ENCODE assay signal across 14 cellular contexts in genomic region chr3:5071061-5071460, GRCh38. TPM values are rescaled to one million over a fixed set of nuclear protein-coding genes. Genes with fewer than 3 reads are reported as not detected.
DNase-seq lines count a peak whose midpoint lies in the region; TF ChIP-seq lines count a peak whose summit lies in the region.
"Had no signal": no experiment of that assay in that cellular context is flagged by ENCODE, and none has a peak within 500 bp of the region (broad histone marks: within the 10 kb centered on the region; RNA-seq: fewer than 3 reads in every experiment).

No MANE protein-coding gene starts in this region.

- H3K4me3 Mint-ChIP-seq in chondrocyte (ENCODE audit: unreplicated experiment) = no peak overlapping the region
- H3K4me3 Mint-ChIP-seq: CD4-positive, alpha-beta T cell had no signal

- H3K9me3 Mint-ChIP-seq in chondrocyte (ENCODE audit: low read depth) = no peaks in the 10 kb centered on the region
- H3K9me3 Mint-ChIP-seq: CD4-positive, alpha-beta T cell had no signal

- peak; percentile 32 for TF ChIP-seq CTCF in chondrocyte (IDR thresholded peaks at IDR 0.05)

- no peak overlapping the region for H3K27ac Mint-ChIP-seq in chondrocyte (ENCODE audit: unreplicated experiment)
- H3K27ac Mint-ChIP-seq: CD4-positive, alpha-beta T cell had no signal

- H3K27me3 Mint-ChIP-seq in chondrocyte (ENCODE audit: low read depth) = peaks cover 10% of the 10 kb centered on the region
- H3K27me3 Mint-ChIP-seq: CD4-positive, alpha-beta T cell had no signal

- no peaks in the 10 kb centered on the region for H3K36me3 Mint-ChIP-seq in chondrocyte (ENCODE audit: low read depth)

- DNase-seq in AG20443 (ENCODE audit: low spot score) = peak; percentile 68
- peak; percentile 58 for DNase-seq in MV-4-11 (lab: John Stamatoyannopoulos, UW)
- DNase-seq in chondrocyte (ENCODE audit: low spot score) = no peak
- peak; percentile 36 for DNase-seq in middle frontal gyrus (ENCODE audit: extremely low spot score, low spot score)
- DNase-seq in stimulated activated CD8-positive, alpha-beta memory T cell treated with anti-CD3 and anti-CD28 coated beads, Interleukin-4, amount 100 ng/mL, for 48 hours = no peak
- no peak for DNase-seq in NCI-H1105 (lab: John Stamatoyannopoulos, UW)
- no peak for DNase-seq in activated CD4-positive, CD25-positive, alpha-beta regulatory T cell treated with anti-CD3 and anti-CD28 coated beads, Interleukin-2, amount 50 U/mL, for 72 hours
- DNase-seq in amniotic stem cell (lab: John Stamatoyannopoulos, UW) = no peak
- DNase-seq: body of pancreas; CD4-positive, alpha-beta T cell; foreskin melanocyte; NCI-H1417; stimulated activated CD4-positive, alpha-beta T cell treated with anti-CD3 and anti-CD28 coated beads, Interleukin-4, amount 100 ng/mL, for 1 hour; substantia nigra had no signal

- peaks cover 8% of the 10 kb centered on the region for H3K4me1 Mint-ChIP-seq in chondrocyte (ENCODE audit: low read depth)

RNA-seq across cellular contexts. Expression of gene ARL8B, which starts 51.0 kb away (rescaled TPM):
- total RNA-seq in chondrocyte = 50.7 to 65.8 TPM (median 61.6 TPM) in 3 replicates

Comparison
In these comparisons a context has a peak if more than half of its experiments do, and no peak if none do; other contexts are left out.
1. DNase-seq: peak in AG20443 (single experiment), MV-4-11 (single experiment) and middle frontal gyrus (single experiment); none in chondrocyte (single experiment), stimulated activated CD8-positive, alpha-beta memory T cell treated with anti-CD3 and anti-CD28 coated beads, Interleukin-4, amount 100 ng/mL, for 48 hours (single experiment), NCI-H1105 (single experiment), activated CD4-positive, CD25-positive, alpha-beta regulatory T cell treated with anti-CD3 and anti-CD28 coated beads, Interleukin-2, amount 50 U/mL, for 72 hours (single experiment) and amniotic stem cell (single experiment).